In the genomic region with DNA sequence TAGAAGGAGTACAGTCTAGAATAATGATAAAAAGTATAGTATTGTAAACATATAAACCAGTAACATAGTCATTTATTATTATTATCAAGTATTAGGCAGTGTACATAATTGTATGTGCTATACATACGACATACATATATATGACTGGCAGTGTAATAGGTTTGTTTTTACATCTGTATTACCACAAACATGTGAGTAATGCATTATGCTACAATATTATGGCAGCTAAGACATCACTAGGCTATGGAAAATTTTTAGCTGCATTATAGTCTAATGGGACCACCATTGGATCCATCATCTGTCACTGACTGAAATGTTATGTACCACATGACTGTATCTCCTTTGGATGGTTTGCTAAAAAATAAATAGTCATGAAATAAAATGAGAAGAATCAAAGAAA, we compare ENCODE assay signal across 7 cellular contexts.
"Had no signal": no experiment of that assay in that cellular context is flagged by ENCODE, and none has a peak within 500 bp of the region (broad histone marks: within the 10 kb centered on the region; RNA-seq: fewer than 3 reads in every experiment).

No MANE protein-coding gene starts in this region.

- ATAC-seq: GM12878 had no signal

- H3K4me3 ChIP-seq: GM12878 had no signal

- FAIRE-seq: GM12878, GM12891, GM12892, GM18507, GM19239 had no signal

- DNase-seq: GDM1, GF-D8 had no signal
